In the genomic region with DNA sequence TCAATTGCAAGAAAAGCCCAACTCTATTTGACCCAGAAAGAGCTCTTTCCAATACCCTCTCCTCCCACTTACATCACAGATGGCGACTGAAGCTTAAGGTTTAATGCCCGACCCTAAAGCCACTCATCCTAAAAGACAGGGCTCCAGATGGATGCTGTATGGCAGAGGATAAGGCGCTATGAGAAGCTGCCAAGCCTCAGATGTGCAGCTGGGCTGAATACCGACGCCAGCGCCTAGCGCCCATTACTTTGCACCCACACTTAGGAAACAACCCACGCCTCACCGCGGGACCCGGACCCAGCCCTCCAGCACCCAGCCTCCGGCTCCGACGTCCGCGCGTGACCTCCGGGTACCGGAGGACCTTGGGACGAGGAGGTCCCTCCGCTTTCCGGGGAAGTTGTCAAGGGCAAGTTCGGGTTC, we compare ENCODE assay signal across 8 cellular contexts. TPM values are rescaled to one million over a fixed set of nuclear protein-coding genes. Genes with fewer than 3 reads are reported as not detected.
DNase-seq lines count a peak whose midpoint lies in the region; ATAC-seq, FAIRE-seq and TF ChIP-seq lines count a peak whose summit lies in the region.

No MANE protein-coding gene starts in this region.

- H3K79me2 ChIP-seq in DND-41 (ENCODE audit: insufficient read depth, low read length), result peaks cover 22% of the 10 kb centered on the region
- peaks cover 30% of the 10 kb centered on the region for H3K79me2 ChIP-seq in HepG2 (ENCODE audit: insufficient read depth, low read length)

- H2AFZ ChIP-seq in DND-41 (ENCODE audit: low read depth, low read length) (peak overlapping the region; percentile 90), HepG2 (ENCODE audit: low read length) (peak overlapping the region; percentile 58)

- no peaks in the 10 kb centered on the region for H3K9me3 ChIP-seq in DND-41 (ENCODE audit: insufficient read depth, low read length, severe bottlenecking)
- H3K9me3 ChIP-seq in HepG2 (ENCODE audit: low read length), result no peaks in the 10 kb centered on the region
- no peaks in the 10 kb centered on the region for H3K9me3 ChIP-seq in thyroid gland

- intact Hi-C loops in HepG2 (cut with micrococcal nuclease; ENCODE audit: unreplicated experiment), result loop anchor here (2.0 to 5.0 kb wide), 3 partner anchors 44 to 219 kb away; a partner anchor contains a TSS
- intact Hi-C loops in thyroid gland (cut with DNase I), result loop anchor here (10.0 kb wide), 2 partner anchors 56 to 216 kb away; no protein-coding TSS in a partner anchor

- TF ChIP-seq EP300 in HepG2 (IDR thresholded peaks at IDR 0.05; ENCODE audit: low read depth in 2 of 2, low read length in 2 of 2) (no peak), HepG2 (CRISPR knock-in tag; IDR thresholded peaks at IDR 0.05; ENCODE audit: borderline replicate concordance) (no peak)

- no peak for TF ChIP-seq RAD21 in HepG2 (CRISPR knock-in tag; IDR thresholded peaks at IDR 0.05)

- BruUV-seq in HepG2 (replicated peaks; lab: Mats Ljungman, UMichigan), result no TSS peak

- FAIRE-seq in HepG2 (lab: Jason Lieb, UNC), result no peak

- TF ChIP-seq CTCF in DND-41 (IDR thresholded peaks at IDR 0.05; ENCODE audit: borderline replicate concordance, extremely low read depth, low read length, poor library complexity, severe bottlenecking) (no peak), HepG2 (CRISPR knock-in tag; IDR thresholded peaks at IDR 0.05) (no peak), thyroid gland (IDR thresholded peaks at IDR 0.05) (no peak)

- DNase-seq in DND-41 (no peak), NCI-H1105 treated with DMSO at 0.1 percent for 48 hours (lab: John Stamatoyannopoulos, UW) (peak; percentile 49), T47D (ENCODE audit: low read depth in 1 of 2, low spot score in 1 of 2) (peak; percentile 9 to 11), HepG2 (ENCODE audit: low spot score) (no peak), thyroid gland (no peak), amniotic stem cell (lab: John Stamatoyannopoulos, UW) (no peak), HK-2 (ENCODE audit: unreplicated experiment) (no peak)

- peak overlapping the region; percentile 81 for H3K9ac ChIP-seq in DND-41 (ENCODE audit: low read depth, low read length)
- H3K9ac ChIP-seq in HepG2 (ENCODE audit: insufficient read depth, low read depth, low read length), result peak overlapping the region; percentile 86

- H3K27me3 ChIP-seq in DND-41 (ENCODE audit: insufficient read depth, low read length, poor library complexity) (no peaks in the 10 kb centered on the region), HepG2 (ENCODE audit: control insufficient read depth in 1 of 2, insufficient read depth in 2 of 2, low read length in 2 of 2) (no peaks in the 10 kb centered on the region; a peak in 2 of 5 replicates), thyroid gland (no peaks in the 10 kb centered on the region)

- no peak for TF ChIP-seq POLR2A in HepG2 (IDR thresholded peaks at IDR 0.05; ENCODE audit: insufficient read depth in 1 of 2, low read depth in 2 of 2, low read length in 2 of 2)
- TF ChIP-seq POLR2A in thyroid gland (IDR thresholded peaks at IDR 0.05), result no peak

- H3K4me2 ChIP-seq in DND-41 (ENCODE audit: insufficient read depth, low read length), result peak overlapping the region; percentile 80
- H3K4me2 ChIP-seq in HepG2 (ENCODE audit: low read depth, low read length), result peak overlapping the region; percentile 80

- H3K4me1 ChIP-seq in DND-41 (ENCODE audit: insufficient read depth, low read length), result peaks cover 35% of the 10 kb centered on the region
- H3K4me1 ChIP-seq in HepG2 (ENCODE audit: insufficient read depth, low read length), result peaks cover 77% of the 10 kb centered on the region
- peaks cover 31 to 37% of the 10 kb centered on the region in 2 donors for H3K4me1 ChIP-seq in thyroid gland

- 0% methylated on average over 13 of the region's 23 CpGs for WGBS in HepG2 (ENCODE audit: low lambda C conversion rate)
- WGBS in thyroid gland, 2 donors, result 0% methylated on average over 19 to 21 of the region's 23 CpGs

- CTCF ChIA-PET in HepG2 (lab: Yijun Ruan, JAX; ENCODE audit: low intra/inter-chr PET ratio, low total read pairs), result no interaction called here

- H4K20me1 ChIP-seq in DND-41 (ENCODE audit: insufficient read depth, low read length), result 0 out of 2 replicates have a peak, but pooled peaks cover 5% of the 10 kb centered on the region
- no peaks in the 10 kb centered on the region for H4K20me1 ChIP-seq in HepG2 (ENCODE audit: insufficient read depth, low read length)

- POLR2A ChIA-PET in HepG2 (lab: Yijun Ruan, JAX), result interaction anchor here (0.6 to 2.4 kb wide), 15 partner anchors 10 to 941 kb away, joined by 3 to 20 read pairs (median 4); a partner anchor contains a TSS

- ATAC-seq in DND-41 (ENCODE audit: insufficient read depth, low read depth) (peak; percentile 34), GM21737 (IDR thresholded peaks at IDR 0.05; ENCODE audit: unreplicated experiment) (peak; percentile 23), HepG2 (peak; percentile 33)

- no peaks in the 10 kb centered on the region; the same call in 1 of the 2 replicates for H3K36me3 ChIP-seq in DND-41 (ENCODE audit: insufficient read depth, low read length)
- no peaks in the 10 kb centered on the region for H3K36me3 ChIP-seq in HepG2 (replicated peaks in 1 of 2; ENCODE audit: control insufficient read depth in 1 of 2, insufficient read depth in 2 of 2, low read length in 2 of 2)
- no peaks in the 10 kb centered on the region for H3K36me3 ChIP-seq in thyroid gland

- in situ Hi-C loops in T47D (cut with HindIII; ENCODE audit: low pct_unique_long_range_greater_than_20kb, low sequenced_read_pairs), result no loop called here
- in situ Hi-C loops in HepG2 (cut with HindIII; ENCODE audit: extremely low pct_ligation_motif_present, low pct_unique_long_range_greater_than_20kb), result no loop called here

- H3K27ac ChIP-seq in DND-41 (ENCODE audit: low read length) (peak overlapping the region; percentile 78), HepG2 (ENCODE audit: extremely low read length, insufficient read depth, low read length) (peak overlapping the region; percentile 81), thyroid gland (peak overlapping the region; percentile 73 to 93 (median 90))

- H3K4me3 ChIP-seq in DND-41 (ENCODE audit: low read depth in 1 of 2, low read length in 2 of 2), result peak overlapping the region; percentile 59 to 87
- H3K4me3 ChIP-seq in HepG2 (replicated peaks in 1 of 3; ENCODE audit: insufficient read depth in 1 of 3, low read depth in 2 of 3, low read length in 3 of 3), result peak overlapping the region; percentile 87 to 100 (median 99)
- peak overlapping the region; percentile 85 to 93 (median 88) for H3K4me3 ChIP-seq in thyroid gland (replicated peaks in 1 of 3)

TF ChIP-seq in HepG2, 621 proteins besides CTCF, POLR2A, EP300 and RAD21 (continues in another document):
- no peak for TF ChIP-seq MTF1 (CRISPR knock-in tag; IDR thresholded peaks at IDR 0.05)
- TF ChIP-seq SNAPC2 (CRISPR knock-in tag; IDR thresholded peaks at IDR 0.05), result no peak
- TF ChIP-seq KLF6 (CRISPR knock-in tag; IDR thresholded peaks at IDR 0.05), result no peak; the same call in 1 of the 2 replicates

RNA-seq across cellular contexts. Expression of a gene that starts 0.3 kb away (rescaled TPM):
- total RNA-seq in HepG2 (2016; rRNA removed; fragmentation: Illumina TruSeq; extraction: Trizol) (21.0 and 32.4 TPM in 2 replicates), thyroid gland (10 to 100 TPM; 71.7 to 89.6 (median 79.7) TPM)
- total RNA-seq in HepG2 (2016; cell fraction: cytosol; rRNA removed; fragmentation: Illumina TruSeq; extraction: Trizol; ENCODE audit: low read depth), result 7.5 and 7.9 TPM in 2 replicates
- 19.5 and 29.4 TPM in 2 replicates for total RNA-seq in HepG2 (2016; cell fraction: insoluble cytoplasmic fraction; rRNA removed; fragmentation: Illumina TruSeq; extraction: Trizol)
- total RNA-seq in HepG2 (2016; cell fraction: membrane; rRNA removed; fragmentation: Illumina TruSeq; extraction: Trizol), result 30.0 and 33.2 TPM in 2 replicates
- 26.8 and 28.3 TPM in 2 replicates for total RNA-seq in HepG2 (2016; cell fraction: nucleus; rRNA removed; fragmentation: Illumina TruSeq; extraction: Trizol)
- 7.7 and 8.9 TPM in 2 replicates for polyA plus RNA-seq in HepG2 (2011; rRNA removed)
- polyA plus RNA-seq in HepG2 (2011; cell fraction: cytosol; rRNA removed), result 4.1 and 6.4 TPM in 2 replicates
- polyA plus RNA-seq in HepG2 (2011; cell fraction: nucleus; rRNA removed), result 9.3 and 10.7 TPM in 2 replicates
- polyA plus RNA-seq in HepG2 (2012), result 7.2 and 8.6 TPM in 2 replicates
- polyA plus RNA-seq in HepG2 (2016; cell fraction: cytosol; fragmentation: Illumina TruSeq; extraction: Trizol; ENCODE audit: low read depth), result 3.4 and 4.8 TPM in 2 replicates
- polyA plus RNA-seq in HepG2 (2016; cell fraction: insoluble cytoplasmic fraction; fragmentation: Illumina TruSeq; extraction: Trizol; ENCODE audit: low read depth), result 15.6 and 16.6 TPM in 2 replicates
- polyA plus RNA-seq in HepG2 (2016; cell fraction: membrane; fragmentation: Illumina TruSeq; extraction: Trizol; ENCODE audit: low read depth), result 11.2 and 11.7 TPM in 2 replicates
- 16.4 and 17.3 TPM in 2 replicates for polyA plus RNA-seq in HepG2 (2016; cell fraction: nucleus; fragmentation: Illumina TruSeq; extraction: Trizol; ENCODE audit: insufficient read depth, low read depth)
- polyA minus RNA-seq in HepG2 (2011; rRNA and poly(A)+ RNA removed; ENCODE audit: low replicate concordance), result 11.7 and 20.5 TPM in 2 replicates
- polyA minus RNA-seq in HepG2 (2011; cell fraction: cytosol; rRNA and poly(A)+ RNA removed), result 8.0 and 9.8 TPM in 2 replicates
- 45.7 and 50.8 TPM in 2 replicates for polyA minus RNA-seq in HepG2 (2011; cell fraction: nucleus; rRNA and poly(A)+ RNA removed)

RNA-seq across cellular contexts. Expression of a gene that starts 0.6 kb away (rescaled TPM):
- total RNA-seq in HepG2 (2016; rRNA removed; fragmentation: Illumina TruSeq; extraction: Trizol) (66.6 and 73.8 TPM in 2 replicates), thyroid gland (10 to 100 TPM; 25.6 to 41.9 (median 31.4) TPM)
- 155 and 168 TPM in 2 replicates for total RNA-seq in HepG2 (2016; cell fraction: cytosol; rRNA removed; fragmentation: Illumina TruSeq; extraction: Trizol; ENCODE audit: low read depth)
- total RNA-seq in HepG2 (2016; cell fraction: insoluble cytoplasmic fraction; rRNA removed; fragmentation: Illumina TruSeq; extraction: Trizol), result 65.4 and 69.5 TPM in 2 replicates
- 248 and 275 TPM in 2 replicates for total RNA-seq in HepG2 (2016; cell fraction: membrane; rRNA removed; fragmentation: Illumina TruSeq; extraction: Trizol)
- 48.5 and 52.0 TPM in 2 replicates for total RNA-seq in HepG2 (2016; cell fraction: nucleus; rRNA removed; fragmentation: Illumina TruSeq; extraction: Trizol)
- 28.6 and 34.1 TPM in 2 replicates for polyA plus RNA-seq in HepG2 (2011; rRNA removed)
- polyA plus RNA-seq in HepG2 (2011; cell fraction: cytosol; rRNA removed), result 14.8 and 23.2 TPM in 2 replicates
- polyA plus RNA-seq in HepG2 (2011; cell fraction: nucleus; rRNA removed), result 14.3 and 19.5 TPM in 2 replicates
- polyA plus RNA-seq in HepG2 (2012), result 28.1 and 39.7 TPM in 2 replicates
- 187 and 197 TPM in 2 replicates for polyA plus RNA-seq in HepG2 (2016; cell fraction: cytosol; fragmentation: Illumina TruSeq; extraction: Trizol; ENCODE audit: low read depth)
- polyA plus RNA-seq in HepG2 (2016; cell fraction: insoluble cytoplasmic fraction; fragmentation: Illumina TruSeq; extraction: Trizol; ENCODE audit: low read depth), result 78.3 and 87.0 TPM in 2 replicates
- 257 and 275 TPM in 2 replicates for polyA plus RNA-seq in HepG2 (2016; cell fraction: membrane; fragmentation: Illumina TruSeq; extraction: Trizol; ENCODE audit: low read depth)
- 78.8 and 84.3 TPM in 2 replicates for polyA plus RNA-seq in HepG2 (2016; cell fraction: nucleus; fragmentation: Illumina TruSeq; extraction: Trizol; ENCODE audit: insufficient read depth, low read depth)
- 6.0 and 24.6 TPM in 2 replicates for polyA minus RNA-seq in HepG2 (2011; rRNA and poly(A)+ RNA removed; ENCODE audit: low replicate concordance)
- polyA minus RNA-seq in HepG2 (2011; cell fraction: cytosol; rRNA and poly(A)+ RNA removed), result 13.8 and 19.3 TPM in 2 replicates
- polyA minus RNA-seq in HepG2 (2011; cell fraction: nucleus; rRNA and poly(A)+ RNA removed), result 24.5 and 27.1 TPM in 2 replicates

Comparison
In these comparisons a context has a peak if more than half of its experiments do, and no peak if none do; other contexts are left out.
1. DNase-seq: peak in NCI-H1105 treated with DMSO at 0.1 percent for 48 hours (single experiment) and T47D (2 of 2); none in DND-41 (single experiment), HepG2 (single experiment), thyroid gland (0 of 2), amniotic stem cell (single experiment) and HK-2 (single experiment).
2. Peak in every context shown above with its lines, with median percentiles within 50 percentile points of each other: ATAC-seq, H3K27ac ChIP-seq and H3K4me3 ChIP-seq.